28 cellular contexts compared by ENCODE assay signal in genomic region chr10:44411251-44411650, GRCh38. TPM values are rescaled to one million over a fixed set of nuclear protein-coding genes. Genes with fewer than 3 reads are reported as not detected.
"Had no signal": no experiment of that assay in that cellular context is flagged by ENCODE, and none has a peak within 500 bp of the region (broad histone marks: within the 10 kb centered on the region; RNA-seq: fewer than 3 reads in every experiment).

No MANE protein-coding gene starts in this region.

- H3K36me3 ChIP-seq: left lung, lower lobe of right lung, neural progenitor cell, neutrophil, ovary, tibial nerve had no signal

- H3K4me1 ChIP-seq: left lung, lower lobe of right lung, neural progenitor cell had no signal

- H3K9me3 ChIP-seq: left lung, lower lobe of right lung, neutrophil, ovary had no signal

- H3K4me1 Mint-ChIP-seq: mesothelial cell of epicardium; naive B cell; natural killer cell; nephron progenitor cell; neural progenitor cell; stimulated activated memory B cell treated with anti-CD40 and anti-IgM and Interleukin-4, amounts not matched to agents 10 μg/mL and 1 μg/mL and 100 μg/mL, for 72 hours; stimulated activated naive CD8-positive, alpha-beta T cell treated with anti-CD3 and anti-CD28 coated beads, Interleukin-15, amount 100 ng/mL, for 72 hours had no signal

- H3K4me3 Mint-ChIP-seq: mesothelial cell of epicardium; naive B cell; natural killer cell; nephron progenitor cell; neural progenitor cell; stimulated activated memory B cell treated with anti-CD40 and anti-IgM and Interleukin-4, amounts not matched to agents 10 μg/mL and 1 μg/mL and 100 μg/mL, for 72 hours; stimulated activated naive CD8-positive, alpha-beta T cell treated with anti-CD3 and anti-CD28 coated beads, Interleukin-15, amount 100 ng/mL, for 72 hours; type B pancreatic cell had no signal

- H3K4me3 ChIP-seq: left lung, lower lobe of right lung, neural progenitor cell, ovary, tibial nerve had no signal

- H3K9ac ChIP-seq: neural progenitor cell had no signal

- H3K36me3 Mint-ChIP-seq: natural killer cell; neural progenitor cell; stimulated activated memory B cell treated with anti-CD40 and anti-IgM and Interleukin-4, amounts not matched to agents 10 μg/mL and 1 μg/mL and 100 μg/mL, for 72 hours had no signal

- H3K27ac Mint-ChIP-seq: mesothelial cell of epicardium; naive B cell; natural killer cell; nephron progenitor cell; neural progenitor cell; progenitor cell of endocrine pancreas; stimulated activated memory B cell treated with anti-CD40 and anti-IgM and Interleukin-4, amounts not matched to agents 10 μg/mL and 1 μg/mL and 100 μg/mL, for 72 hours; stimulated activated naive CD8-positive, alpha-beta T cell treated with anti-CD3 and anti-CD28 coated beads, Interleukin-15, amount 100 ng/mL, for 72 hours; type B pancreatic cell had no signal

- H3K9me3 Mint-ChIP-seq: natural killer cell had no signal

- H3K27me3 Mint-ChIP-seq: stimulated activated memory B cell treated with anti-CD40 and anti-IgM and Interleukin-4, amounts not matched to agents 10 μg/mL and 1 μg/mL and 100 μg/mL, for 72 hours; type B pancreatic cell had no signal

- DNase-seq: hippocampal formation; kidney; left colon; left lung; lower lobe of right lung; mesendoderm; naive B cell; natural killer cell; nephron progenitor cell; occipital lobe; ovary; small intestine; stimulated activated CD4-positive, alpha-beta T cell treated with anti-CD3 and anti-CD28 coated beads, Interleukin-1b, Interleukin-23, amount 100 ng/mL, for 48 hours; stimulated activated CD4-positive, alpha-beta T cell treated with anti-CD3 and anti-CD28 coated beads, Interleukin-2, amount 100 ng/mL, for 48 hours; stimulated activated CD4-positive, alpha-beta T cell treated with anti-CD3 and anti-CD28 coated beads, Interleukin-4, amount 100 ng/mL, for 4 hours; stimulated activated CD8-positive, alpha-beta memory T cell treated with anti-CD3 and anti-CD28 coated beads, Interleukin-4, amount 100 ng/mL, for 48 hours; stimulated activated naive CD4-positive, alpha-beta T cell treated with Interleukin-2 at 50 U/mL for 16 hours; stimulated activated naive CD8-positive, alpha-beta T cell treated with anti-CD3 and anti-CD28 coated beads, Interleukin-15, amount 100 ng/mL, for 72 hours; substantia nigra had no signal

- H3K27me3 ChIP-seq: left lung, neural progenitor cell, neutrophil, ovary, tibial nerve had no signal

- H3K27ac ChIP-seq: left lung, lower lobe of right lung, neural progenitor cell, neutrophil, ovary, tibial nerve had no signal

- ATAC-seq: left colon; left lung; lower lobe of right lung; natural killer cell; right cardiac atrium; sciatic nerve; stimulated activated memory B cell treated with anti-CD40 and anti-IgM and Interleukin-4, amounts not matched to agents 10 μg/mL and 1 μg/mL and 100 μg/mL, for 72 hours; stimulated activated naive CD8-positive, alpha-beta T cell treated with anti-CD3 and anti-CD28 coated beads, Interleukin-15, amount 100 ng/mL, for 72 hours had no signal

RNA-seq across cellular contexts. Expression of gene CXCL12, which starts 26.4 kb away (rescaled TPM):
- total RNA-seq: natural killer cell had no signal
